Comparison of ENCODE assay signal across 7 cellular contexts in the genomic region with DNA sequence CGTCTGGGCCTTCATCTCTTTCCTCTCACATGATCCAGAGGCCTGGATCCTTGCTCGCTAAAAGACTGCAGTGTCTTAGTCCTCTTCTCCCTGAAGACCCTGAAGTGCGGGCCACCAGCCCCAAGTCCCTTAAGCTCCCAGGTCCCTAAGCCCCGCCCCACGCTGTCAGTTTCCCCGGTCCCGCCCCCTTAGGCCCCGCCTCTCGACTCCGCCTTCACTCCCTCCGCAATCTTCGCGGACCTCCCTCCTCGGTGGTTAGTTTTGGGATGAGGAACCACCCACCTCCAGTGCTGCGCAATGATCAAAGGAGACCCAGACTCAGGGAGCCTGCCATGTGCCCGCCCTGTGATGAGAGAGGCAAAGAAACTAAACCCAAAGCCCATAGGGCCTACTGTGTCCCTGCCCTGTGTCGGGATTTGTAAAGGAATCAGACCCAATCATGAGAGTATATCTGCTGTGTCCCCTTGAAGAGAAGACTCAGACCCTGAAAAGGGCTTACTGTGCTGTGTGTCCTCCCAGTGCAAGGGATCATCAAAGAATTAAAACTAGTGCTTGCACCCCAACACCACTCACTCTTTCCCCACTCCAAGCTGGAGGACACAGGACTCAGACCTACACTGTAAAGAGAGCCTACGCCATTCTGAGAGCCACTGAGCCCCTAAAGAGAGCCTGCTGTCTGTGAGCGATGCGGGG. TPM values are rescaled to one million over a fixed set of nuclear protein-coding genes. Genes with fewer than 3 reads are reported as not detected.
DNase-seq lines count a peak whose midpoint lies in the region; ATAC-seq and TF ChIP-seq lines count a peak whose summit lies in the region.

No MANE protein-coding gene starts in this region.

- ATAC-seq in activated CD8-positive, alpha-beta T cell treated with anti-CD3 and anti-CD28 coated beads for 36 hours, result peak; percentile 18
- no peak for ATAC-seq in effector memory CD8-positive, alpha-beta T cell (replicated peaks)
- ATAC-seq in GM19455 (IDR thresholded peaks at IDR 0.05; ENCODE audit: unreplicated experiment), result no peak

- CTCF ChIA-PET in activated CD8-positive, alpha-beta T cell treated with anti-CD3 and anti-CD28 coated beads for 36 hours (lab: Charles Lee), result interaction anchor here (1.0 to 1.3 kb wide), 2 partner anchors 69 to 87 kb away, joined by 3 to 4 read pairs; no protein-coding TSS in a partner anchor

- H3K4me3 Mint-ChIP-seq in H9, result peak overlapping the region; percentile 66 to 91
- peak overlapping the region; percentile 76 for H3K4me3 Mint-ChIP-seq in activated CD8-positive, alpha-beta T cell treated with anti-CD3 and anti-CD28 coated beads for 36 hours
- peak overlapping the region; percentile 86 to 89 for H3K4me3 Mint-ChIP-seq in effector memory CD8-positive, alpha-beta T cell

- H3K14ac ChIP-seq in H9 (ENCODE audit: insufficient read depth, low read length), result no peak overlapping the region

- H4K8ac ChIP-seq in H9 (replicated peaks; ENCODE audit: insufficient read length, low read depth, low read length), result no peak overlapping the region

- no peaks in the 10 kb centered on the region for H4K20me1 ChIP-seq in H9 (ENCODE audit: control insufficient read depth, insufficient read depth, insufficient read length)

- no peak overlapping the region for H3K4ac ChIP-seq in H9 (ENCODE audit: low read depth, low read length)

- no peak overlapping the region for H2AK5ac ChIP-seq in H9 (ENCODE audit: insufficient read length, low read length)

- H2BK15ac ChIP-seq in H9 (ENCODE audit: low read depth, low read length), result no peak overlapping the region; the same call in 1 of the 2 replicates

- H3K4me1 Mint-ChIP-seq in H9, result peaks cover 29 to 38% of the 10 kb centered on the region in 2 experiments
- H3K4me1 Mint-ChIP-seq in activated CD8-positive, alpha-beta T cell treated with anti-CD3 and anti-CD28 coated beads for 36 hours (ENCODE audit: low read depth), result peaks cover 37% of the 10 kb centered on the region
- H3K4me1 Mint-ChIP-seq in effector memory CD8-positive, alpha-beta T cell (ENCODE audit: low read depth in 2 of 2), result peaks cover 24 to 28% of the 10 kb centered on the region in 2 donors

- peaks cover 0 to 2% (median under 1%) of the 10 kb centered on the region in 3 experiments; a peak in 3 of 7 replicates for H3K36me3 Mint-ChIP-seq in H9 (ENCODE audit: insufficient read depth in 1 of 3, low read depth in 3 of 3)
- H3K36me3 Mint-ChIP-seq in activated CD8-positive, alpha-beta T cell treated with anti-CD3 and anti-CD28 coated beads for 36 hours (ENCODE audit: low read depth), result peaks cover 10% of the 10 kb centered on the region
- H3K36me3 Mint-ChIP-seq in effector memory CD8-positive, alpha-beta T cell (ENCODE audit: insufficient read depth), result peaks cover 27% of the 10 kb centered on the region

- no peaks in the 10 kb centered on the region for H3K79me1 ChIP-seq in H9 (ENCODE audit: insufficient read depth, low read depth, low read length, poor library complexity, severe bottlenecking)

- H2BK20ac ChIP-seq in H9 (ENCODE audit: low read depth, low read length, poor library complexity, severe bottlenecking), result no peak overlapping the region

- intact Hi-C loops in activated CD8-positive, alpha-beta T cell treated with anti-CD3 and anti-CD28 coated beads for 36 hours (cut with micrococcal nuclease), result no loop called here

- POLR2A ChIA-PET in activated CD8-positive, alpha-beta T cell treated with anti-CD3 and anti-CD28 coated beads for 36 hours (lab: Charles Lee), result interaction anchor here (0.8 to 3.0 kb wide), 5 partner anchors 9 to 66 kb away, joined by 3 to 13 read pairs (median 3); a partner anchor contains a TSS

- no peak overlapping the region for H3K18ac ChIP-seq in H9 (ENCODE audit: insufficient read length, low read depth, low read length)

- no peak overlapping the region for H3K23ac ChIP-seq in H9 (ENCODE audit: insufficient read length, low read depth, low read length)

- no peak overlapping the region for H2BK120ac ChIP-seq in H9 (ENCODE audit: low read depth, low read length, poor library complexity, severe bottlenecking)

- no peaks in the 10 kb centered on the region for H3K9me3 ChIP-seq in H9 (ENCODE audit: control insufficient read depth, low read depth, low read length)

- no peaks in the 10 kb centered on the region; a peak in 2 of 5 replicates for H3K9me3 Mint-ChIP-seq in H9
- no peaks in the 10 kb centered on the region for H3K9me3 Mint-ChIP-seq in activated CD8-positive, alpha-beta T cell treated with anti-CD3 and anti-CD28 coated beads for 36 hours
- H3K9me3 Mint-ChIP-seq in effector memory CD8-positive, alpha-beta T cell, result no peaks in the 10 kb centered on the region

- peaks cover 4% of the 10 kb centered on the region; the same call in 1 of the 2 replicates for H3K79me2 ChIP-seq in H9 (ENCODE audit: insufficient read depth, low read length)

- H3K27me3 Mint-ChIP-seq in H9 (ENCODE audit: low read depth), result peaks cover 24% of the 10 kb centered on the region
- no peaks in the 10 kb centered on the region for H3K27me3 Mint-ChIP-seq in activated CD8-positive, alpha-beta T cell treated with anti-CD3 and anti-CD28 coated beads for 36 hours
- no peaks in the 10 kb centered on the region for H3K27me3 Mint-ChIP-seq in effector memory CD8-positive, alpha-beta T cell

- H3K4me1 ChIP-seq in H9 (ENCODE audit: insufficient read depth, low read length), result peaks cover 7% of the 10 kb centered on the region; the same call in 1 of the 2 replicates

- H3K27ac ChIP-seq in H9 (ENCODE audit: insufficient read length, low read depth, low read length), result no peak overlapping the region

- H3K23me2 ChIP-seq in H9 (ENCODE audit: insufficient read length, low read depth, low read length, poor library complexity, severe bottlenecking), result peaks cover 22% of the 10 kb centered on the region

- H3K9ac ChIP-seq in H9 (ENCODE audit: extremely low read depth, insufficient read length, low read length), result no peak overlapping the region

- H2BK5ac ChIP-seq in H9 (ENCODE audit: insufficient read length, low read length), result no peak overlapping the region

- no CpG with 5 or more reads among the region's 20 CpGs for WGBS in H9 (ENCODE audit: extremely low coverage, insufficient read length, low lambda C conversion rate)

- DNase-seq in H9 (peak; percentile 93), NCI-H748 (lab: John Stamatoyannopoulos, UW; ENCODE audit: unreplicated experiment) (peak; percentile 82), midbrain (lab: John Stamatoyannopoulos, UW) (peak; percentile 21)
- peak; percentile 92 for DNase-seq in activated CD8-positive, alpha-beta T cell treated with anti-CD3 and anti-CD28 coated beads for 36 hours
- peak; percentile 32 to 46 (median 42) for DNase-seq in effector memory CD8-positive, alpha-beta T cell
- DNase-seq in stimulated activated CD8-positive, alpha-beta memory T cell treated with anti-CD3 and anti-CD28 coated beads, Interleukin-2, amount 100 ng/mL, for 48 hours (ENCODE audit: low read depth in 2 of 2), result peak; percentile 82 to 91

- no peaks in the 10 kb centered on the region; the same call in 1 of the 2 replicates for H3K27me3 ChIP-seq in H9 (ENCODE audit: insufficient read depth, low read length)

- no peak overlapping the region for H4K91ac ChIP-seq in H9 (ENCODE audit: insufficient read length, low read depth, low read length)

- no peak for TF ChIP-seq CTCF in H9 (conservative IDR thresholded peaks at IDR 0.05)
- TF ChIP-seq CTCF in activated CD8-positive, alpha-beta T cell treated with anti-CD3 and anti-CD28 coated beads for 36 hours (IDR thresholded peaks at IDR 0.05), result no peak

- peak overlapping the region; percentile 82 for H3K4me2 ChIP-seq in H9 (ENCODE audit: insufficient read depth, insufficient read length, low read length)

- no peak overlapping the region for H3K56ac ChIP-seq in H9 (ENCODE audit: insufficient read length, low read depth, low read length)

- no peak overlapping the region for H3T11ph ChIP-seq in H9 (ENCODE audit: low read length)

- H3K27ac Mint-ChIP-seq in H9, result peak overlapping the region in 1 of 3 experiments; percentile 89; a peak in 3 of 7 replicates
- H3K27ac Mint-ChIP-seq in activated CD8-positive, alpha-beta T cell treated with anti-CD3 and anti-CD28 coated beads for 36 hours, result peak overlapping the region; percentile 85
- peak overlapping the region; percentile 8 to 81 for H3K27ac Mint-ChIP-seq in effector memory CD8-positive, alpha-beta T cell

- no peak overlapping the region for H4K5ac ChIP-seq in H9 (ENCODE audit: insufficient read length, low read depth, low read length)

- no peak overlapping the region for H2AFZ ChIP-seq in H9 (ENCODE audit: low read length)

- H2BK12ac ChIP-seq in H9 (ENCODE audit: insufficient read length, low read depth, low read length), result no peak overlapping the region

RNA-seq across cellular contexts. Expression of a gene that starts 3.0 kb away (rescaled TPM):
- total RNA-seq in H9 (2021), result 422 and 432 TPM in 2 replicates
- total RNA-seq in activated CD8-positive, alpha-beta T cell treated with anti-CD3 and anti-CD28 coated beads for 36 hours, result 100 to 1,000 TPM; 432 to 437 TPM

RNA-seq across cellular contexts. Expression of a gene that starts 3.6 kb away (rescaled TPM):
- total RNA-seq in H9 (2021), result 1.5 and 1.9 TPM in 2 replicates
- 1 to 10 TPM; 1.2 to 1.4 TPM for total RNA-seq in activated CD8-positive, alpha-beta T cell treated with anti-CD3 and anti-CD28 coated beads for 36 hours

RNA-seq across cellular contexts. Expression of a gene that starts 16.3 kb away (rescaled TPM):
- 83.3 and 85.8 TPM in 2 replicates for total RNA-seq in H9 (2021)
- total RNA-seq in activated CD8-positive, alpha-beta T cell treated with anti-CD3 and anti-CD28 coated beads for 36 hours, result 10 to 100 TPM; 82.9 to 95.2 TPM

RNA-seq across cellular contexts. Expression of a gene that starts 21.2 kb away (rescaled TPM):
- total RNA-seq in H9 (2021), result 3.0 and 4.3 TPM in 2 replicates
- 1 to 10 TPM; 1.8 to 2.2 TPM for total RNA-seq in activated CD8-positive, alpha-beta T cell treated with anti-CD3 and anti-CD28 coated beads for 36 hours

RNA-seq across cellular contexts. Expression of a gene that starts 32.6 kb away (rescaled TPM):
- total RNA-seq in H9 (2021), result 32.8 and 32.9 TPM in 2 replicates
- total RNA-seq in activated CD8-positive, alpha-beta T cell treated with anti-CD3 and anti-CD28 coated beads for 36 hours, result 10 to 100 TPM; 38.3 to 40.0 TPM

Comparison
In these comparisons a context has a peak if more than half of its experiments do, and no peak if none do; other contexts are left out.
1. DNase-seq: peak in every context shown above with its lines; median percentile 93 in H9; 92 in activated CD8-positive, alpha-beta T cell treated with anti-CD3 and anti-CD28 coated beads for 36 hours; 86 in stimulated activated CD8-positive, alpha-beta memory T cell treated with anti-CD3 and anti-CD28 coated beads, Interleukin-2, amount 100 ng/mL, for 48 hours; 82 in NCI-H748; 42 in effector memory CD8-positive, alpha-beta T cell; 21 in midbrain.